ENCODE assay signal across 9 cellular contexts in the genomic region with DNA sequence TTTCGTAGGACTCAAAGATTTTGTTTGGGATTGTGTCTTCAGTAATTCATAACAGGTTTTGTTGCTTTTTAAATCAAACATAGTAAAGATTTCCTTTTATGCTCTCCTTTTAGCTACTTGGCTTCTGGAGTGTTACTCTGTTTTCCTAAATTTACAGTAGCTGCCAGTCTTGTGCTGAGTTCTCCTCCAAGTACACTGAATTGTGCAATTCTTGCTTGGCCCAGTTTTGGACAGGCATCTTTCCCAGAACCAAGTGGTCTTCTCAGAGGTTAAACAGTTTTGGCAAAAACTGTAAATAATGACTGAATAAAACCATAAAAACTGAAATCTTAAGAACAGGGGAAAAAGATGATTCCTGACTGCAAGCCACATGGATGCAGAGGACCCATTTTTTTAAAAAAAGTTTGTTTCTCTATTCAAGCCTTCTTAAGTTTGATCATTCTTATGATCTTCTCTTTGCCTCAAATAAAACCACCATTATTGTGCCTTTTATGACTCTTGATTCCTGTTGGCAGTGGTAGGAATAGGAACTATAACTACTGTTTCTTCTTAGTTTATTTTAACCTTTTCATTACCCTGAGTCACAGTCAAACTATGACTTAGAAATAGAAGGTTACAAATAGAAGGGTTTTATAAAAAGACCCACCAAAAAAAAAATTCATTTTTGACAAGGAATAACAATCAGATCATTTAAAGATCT.
A peak's percentile ranks its signal among the peaks of the same experiment; 100 is the strongest.
DNase-seq lines count a peak whose midpoint lies in the region; ATAC-seq lines count a peak whose summit lies in the region.
"Had no signal": no experiment of that assay in that cellular context is flagged by ENCODE, and none has a peak within 500 bp of the region (broad histone marks: within the 10 kb centered on the region; RNA-seq: fewer than 3 reads in every experiment).

No MANE protein-coding gene starts in this region.

- no peak for ATAC-seq in activated CD8-positive, alpha-beta T cell treated with anti-CD3 and anti-CD28 coated beads, Interleukin-2, amount 10 ng/mL, durations not matched to agents 7 days and 5 days
- ATAC-seq in left ventricle myocardium superior = peak; percentile 72
- peak; percentile 70 for ATAC-seq in stimulated activated effector memory CD8-positive, alpha-beta T cell treated with anti-CD3 and anti-CD28 coated beads, Interleukin-12 subunit alpha, Interleukin-12 subunit beta, amount 100 ng/mL, for 72 hours
- no peak for ATAC-seq in GM21576 (IDR thresholded peaks at IDR 0.05; ENCODE audit: unreplicated experiment)
- ATAC-seq in GM18498 (IDR thresholded peaks at IDR 0.05; ENCODE audit: unreplicated experiment) = no peak

- peaks cover 80% of the 10 kb centered on the region for H3K4me1 Mint-ChIP-seq in activated CD8-positive, alpha-beta T cell treated with anti-CD3 and anti-CD28 coated beads, Interleukin-2, amount 10 ng/mL, durations not matched to agents 7 days and 5 days (ENCODE audit: low read depth)
- peaks cover 79% of the 10 kb centered on the region for H3K4me1 Mint-ChIP-seq in stimulated activated effector memory CD8-positive, alpha-beta T cell treated with anti-CD3 and anti-CD28 coated beads, Interleukin-12 subunit alpha, Interleukin-12 subunit beta, amount 100 ng/mL, for 72 hours

- DNase-seq in GM04504 (ENCODE audit: low read depth) (peak; percentile 58), left ventricle myocardium superior (no peak), SIG-M5 treated with dmso at 0.1 percent for 504 hours (lab: John Stamatoyannopoulos, UW; ENCODE audit: unreplicated experiment) (no peak), NCI-H2171 (lab: John Stamatoyannopoulos, UW) (no peak)
- DNase-seq in activated CD8-positive, alpha-beta T cell treated with anti-CD3 and anti-CD28 coated beads, Interleukin-2, amount 10 ng/mL, durations not matched to agents 7 days and 5 days = no peak
- no peak for DNase-seq in stimulated activated effector memory CD8-positive, alpha-beta T cell treated with anti-CD3 and anti-CD28 coated beads, Interleukin-12 subunit alpha, Interleukin-12 subunit beta, amount 100 ng/mL, for 72 hours (ENCODE audit: low spot score in 2 of 2)
- DNase-seq: NCI-H774 had no signal

- peaks cover 68% of the 10 kb centered on the region for H3K36me3 Mint-ChIP-seq in activated CD8-positive, alpha-beta T cell treated with anti-CD3 and anti-CD28 coated beads, Interleukin-2, amount 10 ng/mL, durations not matched to agents 7 days and 5 days (ENCODE audit: low read depth)
- peaks cover 79% of the 10 kb centered on the region for H3K36me3 Mint-ChIP-seq in stimulated activated effector memory CD8-positive, alpha-beta T cell treated with anti-CD3 and anti-CD28 coated beads, Interleukin-12 subunit alpha, Interleukin-12 subunit beta, amount 100 ng/mL, for 72 hours

- H3K9me3 Mint-ChIP-seq in activated CD8-positive, alpha-beta T cell treated with anti-CD3 and anti-CD28 coated beads, Interleukin-2, amount 10 ng/mL, durations not matched to agents 7 days and 5 days (ENCODE audit: insufficient read depth) = peaks cover 3% of the 10 kb centered on the region
- H3K9me3 Mint-ChIP-seq in stimulated activated effector memory CD8-positive, alpha-beta T cell treated with anti-CD3 and anti-CD28 coated beads, Interleukin-12 subunit alpha, Interleukin-12 subunit beta, amount 100 ng/mL, for 72 hours = no peaks in the 10 kb centered on the region

- H3K4me3 Mint-ChIP-seq in activated CD8-positive, alpha-beta T cell treated with anti-CD3 and anti-CD28 coated beads, Interleukin-2, amount 10 ng/mL, durations not matched to agents 7 days and 5 days = peak overlapping the region; percentile 72
- peak overlapping the region; percentile 64 for H3K4me3 Mint-ChIP-seq in stimulated activated effector memory CD8-positive, alpha-beta T cell treated with anti-CD3 and anti-CD28 coated beads, Interleukin-12 subunit alpha, Interleukin-12 subunit beta, amount 100 ng/mL, for 72 hours

- H3K27ac Mint-ChIP-seq in activated CD8-positive, alpha-beta T cell treated with anti-CD3 and anti-CD28 coated beads, Interleukin-2, amount 10 ng/mL, durations not matched to agents 7 days and 5 days = peak overlapping the region; percentile 96
- peak overlapping the region; percentile 76 for H3K27ac Mint-ChIP-seq in stimulated activated effector memory CD8-positive, alpha-beta T cell treated with anti-CD3 and anti-CD28 coated beads, Interleukin-12 subunit alpha, Interleukin-12 subunit beta, amount 100 ng/mL, for 72 hours

- CTCF ChIA-PET in activated CD8-positive, alpha-beta T cell treated with anti-CD3 and anti-CD28 coated beads, Interleukin-2, amount 10 ng/mL, durations not matched to agents 7 days and 5 days (lab: Charles Lee) = interaction anchor here (1.4 to 2.6 kb wide), 5 partner anchors 28 to 145 kb away, joined by 3 to 15 read pairs (median 8); no protein-coding TSS in a partner anchor

- intact Hi-C loops in left ventricle myocardium superior (cut with micrococcal nuclease) = no loop called here

- POLR2A ChIA-PET in activated CD8-positive, alpha-beta T cell treated with anti-CD3 and anti-CD28 coated beads, Interleukin-2, amount 10 ng/mL, durations not matched to agents 7 days and 5 days (lab: Charles Lee) = interaction anchor here (1.1 to 2.1 kb wide), 3 partner anchors 86 to 92 kb away, joined by 3 to 19 read pairs (median 7); no protein-coding TSS in a partner anchor

- H3K27me3 Mint-ChIP-seq in activated CD8-positive, alpha-beta T cell treated with anti-CD3 and anti-CD28 coated beads, Interleukin-2, amount 10 ng/mL, durations not matched to agents 7 days and 5 days (ENCODE audit: low read depth) = no peaks in the 10 kb centered on the region

Comparison
In these comparisons a context has a peak if more than half of its experiments do, and no peak if none do; other contexts are left out.
1. ATAC-seq: peak in left ventricle myocardium superior (single experiment) and stimulated activated effector memory CD8-positive, alpha-beta T cell treated with anti-CD3 and anti-CD28 coated beads, Interleukin-12 subunit alpha, Interleukin-12 subunit beta, amount 100 ng/mL, for 72 hours (single experiment); none in activated CD8-positive, alpha-beta T cell treated with anti-CD3 and anti-CD28 coated beads, Interleukin-2, amount 10 ng/mL, durations not matched to agents 7 days and 5 days (single experiment), GM21576 (single experiment) and GM18498 (single experiment).